In the genomic region with DNA sequence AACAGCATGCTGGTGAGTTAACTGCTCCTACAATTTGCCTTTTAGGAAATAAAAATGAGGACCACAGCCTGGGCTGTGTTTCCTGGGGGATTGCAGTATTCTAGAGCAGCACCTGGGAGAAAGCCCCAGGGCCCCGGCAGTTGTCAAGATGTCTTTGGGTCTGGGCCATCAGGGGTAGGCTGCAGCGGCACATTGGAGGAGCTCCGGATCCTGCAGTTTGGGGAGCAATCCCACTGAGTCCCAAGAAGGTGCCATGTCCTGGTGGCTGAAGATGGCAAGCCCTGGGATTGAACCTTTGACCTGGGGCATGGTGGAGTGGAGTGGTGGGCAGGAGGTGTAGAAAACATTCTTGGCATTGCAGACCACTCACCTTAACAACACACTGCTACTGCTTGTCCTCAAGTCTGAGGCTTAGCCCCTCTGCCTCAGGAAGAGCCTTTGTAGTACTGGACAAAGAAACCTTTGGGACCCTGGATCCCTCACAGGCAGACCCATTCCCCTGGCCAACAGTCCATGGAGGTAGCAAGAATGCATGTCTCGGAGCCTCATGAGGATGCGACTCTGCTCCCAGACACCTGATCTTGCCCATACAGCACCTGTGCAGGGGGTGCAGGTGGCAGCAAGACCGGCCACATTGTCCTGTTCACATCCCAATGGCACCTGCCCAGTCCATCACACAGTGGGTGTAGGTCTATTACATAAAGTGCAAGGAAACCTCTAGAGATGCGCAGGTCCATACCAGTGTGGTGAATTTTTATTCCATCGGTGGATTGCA, we compare ENCODE assay signal across 25 cellular contexts.
"Had no signal": no experiment of that assay in that cellular context is flagged by ENCODE, and none has a peak within 500 bp of the region (broad histone marks: within the 10 kb centered on the region; RNA-seq: fewer than 3 reads in every experiment).

No MANE protein-coding gene starts in this region.

- H3K4me3 Mint-ChIP-seq: activated CD4-positive, alpha-beta memory T cell treated with anti-CD3 and anti-CD28 coated beads for 36 hours; activated CD4-positive, alpha-beta T cell treated with anti-CD3 and anti-CD28 coated beads, Interleukin-2, amount 10 ng/mL, durations not matched to agents 7 days and 5 days; activated naive CD4-positive, alpha-beta T cell treated with anti-CD3 and anti-CD28 coated beads, Interleukin-2, amount 10 ng/mL, durations not matched to agents 7 days and 5 days; activated naive CD8-positive, alpha-beta T cell treated with anti-CD3 and anti-CD28 coated beads for 36 hours; activated T-cell treated with anti-CD3 and anti-CD28 coated beads, Interleukin-2, amount 50 U/mL, for 4 hours; IgD-negative memory B cell had no signal

- DNase-seq: activated CD4-positive, alpha-beta memory T cell treated with anti-CD3 and anti-CD28 coated beads for 36 hours; activated CD4-positive, alpha-beta T cell treated with anti-CD3 and anti-CD28 coated beads, Interleukin-2, amount 10 ng/mL, durations not matched to agents 7 days and 5 days; activated CD4-positive, CD25-positive, alpha-beta regulatory T cell; activated CD8-positive, alpha-beta memory T cell treated with anti-CD3 and anti-CD28 coated beads for 24 hours; activated gamma-delta T cell treated with Interleukin-2 at 50 U/mL for 16 hours; activated naive CD4-positive, alpha-beta T cell treated with anti-CD3 and anti-CD28 coated beads, Interleukin-2, amount 10 ng/mL, durations not matched to agents 7 days and 5 days; activated naive CD8-positive, alpha-beta T cell treated with anti-CD3 and anti-CD28 coated beads for 36 hours; activated T-cell treated with anti-CD3 and anti-CD28 coated beads, Interleukin-2, amount 50 U/mL, for 4 hours; anterior cingulate cortex; KG1; NCI-H1092; NCI-H1417; NCI-H2029; NCI-H2107; NCI-H510A treated with DMSO at 0.1 percent for 48 hours; NCI-H69; NK-92 treated with Interleukin-12 subunit alpha and Interleukin-12 subunit beta, amount 100 ng/mL, for 24 hours; OCI-M1; RPMI8226; SJCRH30; SK-N-SH; T-helper 1 cell had no signal

- H3K27ac Mint-ChIP-seq: activated CD4-positive, alpha-beta memory T cell treated with anti-CD3 and anti-CD28 coated beads for 36 hours; activated CD4-positive, alpha-beta T cell treated with anti-CD3 and anti-CD28 coated beads, Interleukin-2, amount 10 ng/mL, durations not matched to agents 7 days and 5 days; activated naive CD4-positive, alpha-beta T cell treated with anti-CD3 and anti-CD28 coated beads, Interleukin-2, amount 10 ng/mL, durations not matched to agents 7 days and 5 days; activated naive CD8-positive, alpha-beta T cell treated with anti-CD3 and anti-CD28 coated beads for 36 hours; IgD-negative memory B cell had no signal

- H3K27me3 Mint-ChIP-seq: activated CD4-positive, alpha-beta memory T cell treated with anti-CD3 and anti-CD28 coated beads for 36 hours; activated CD4-positive, alpha-beta T cell treated with anti-CD3 and anti-CD28 coated beads, Interleukin-2, amount 10 ng/mL, durations not matched to agents 7 days and 5 days; activated naive CD4-positive, alpha-beta T cell treated with anti-CD3 and anti-CD28 coated beads, Interleukin-2, amount 10 ng/mL, durations not matched to agents 7 days and 5 days; IgD-negative memory B cell had no signal

- H3K9me3 Mint-ChIP-seq: activated naive CD8-positive, alpha-beta T cell treated with anti-CD3 and anti-CD28 coated beads for 36 hours had no signal

- ATAC-seq: activated T-cell treated with anti-CD3 and anti-CD28 coated beads, Interleukin-2, amount 50 U/mL, for 4 hours; Panc1; Right ventricle myocardium inferior had no signal

- H3K4me1 Mint-ChIP-seq: activated CD4-positive, alpha-beta T cell treated with anti-CD3 and anti-CD28 coated beads, Interleukin-2, amount 10 ng/mL, durations not matched to agents 7 days and 5 days; activated naive CD4-positive, alpha-beta T cell treated with anti-CD3 and anti-CD28 coated beads, Interleukin-2, amount 10 ng/mL, durations not matched to agents 7 days and 5 days; activated naive CD8-positive, alpha-beta T cell treated with anti-CD3 and anti-CD28 coated beads for 36 hours; IgD-negative memory B cell had no signal

- H3K36me3 Mint-ChIP-seq: activated CD4-positive, alpha-beta memory T cell treated with anti-CD3 and anti-CD28 coated beads for 36 hours; activated naive CD4-positive, alpha-beta T cell treated with anti-CD3 and anti-CD28 coated beads, Interleukin-2, amount 10 ng/mL, durations not matched to agents 7 days and 5 days; activated naive CD8-positive, alpha-beta T cell treated with anti-CD3 and anti-CD28 coated beads for 36 hours; IgD-negative memory B cell had no signal
